Comparison of ENCODE assay signal across 16 cellular contexts in genomic region chr11:70719516-70719915, GRCh38.
DNase-seq lines count a peak whose midpoint lies in the region; ATAC-seq and TF ChIP-seq lines count a peak whose summit lies in the region.
"Had no signal": no experiment of that assay in that cellular context is flagged by ENCODE, and none has a peak within 500 bp of the region (broad histone marks: within the 10 kb centered on the region; RNA-seq: fewer than 3 reads in every experiment).

No MANE protein-coding gene starts in this region.

- no peak overlapping the region for H3K9ac ChIP-seq in neuronal stem cell (ENCODE audit: low read depth, low read length, poor library complexity)
- H3K9ac ChIP-seq: BLaER1 treated with 17β-estradiol and CSF1 and Interleukin-3, amounts not matched to agents 10 nM and 100 nM had no signal

- H2BK120ac ChIP-seq in neuronal stem cell (ENCODE audit: low read depth, low read length): no peak overlapping the region

- DNase-seq in DMS79 treated with DMSO at 0.1 percent for 48 hours (lab: John Stamatoyannopoulos, UW): peak; percentile 7
- no peak for DNase-seq in DMS79 (lab: John Stamatoyannopoulos, UW)
- peak in 1 of 2 donors; percentile 30 for DNase-seq in cardiac muscle cell (ENCODE audit: low read depth in 1 of 2, low spot score in 1 of 2)
- no peak for DNase-seq in left ventricle myocardium superior
- no peak for DNase-seq in neuronal stem cell (ENCODE audit: low spot score)
- no peak for DNase-seq in brain microvascular endothelial cell
- DNase-seq: AML-193; Caco-2; Calu3; CD4-positive, alpha-beta T cell; CD8-positive, alpha-beta T cell; GF-D8 had no signal

- WGBS in neuronal stem cell (ENCODE audit: extremely low coverage in 2 of 2, insufficient read length in 2 of 2, insufficient replicate concordance in 1 of 2), 2 donors: no CpG with 5 or more reads among the region's 11 CpGs

- in situ Hi-C loops in brain microvascular endothelial cell (cut with HindIII; ENCODE audit: low pct_ligation_motif_present, low sequenced_read_pairs): no loop called here

- H2AK5ac ChIP-seq in neuronal stem cell (ENCODE audit: low read depth, low read length): peak overlapping the region; percentile 71

- no peaks in the 10 kb centered on the region for H3K36me3 ChIP-seq in cardiac muscle cell
- H3K36me3 ChIP-seq in neuronal stem cell (replicated peaks in 1 of 2; ENCODE audit: control insufficient read depth in 2 of 2, insufficient read depth in 2 of 2, low read length in 2 of 2): no peaks in the 10 kb centered on the region
- H3K36me3 ChIP-seq in brain microvascular endothelial cell (replicated peaks): no peaks in the 10 kb centered on the region
- H3K36me3 ChIP-seq: BLaER1 treated with 17β-estradiol and CSF1 and Interleukin-3, amounts not matched to agents 10 nM and 100 nM had no signal

- H3K79me1 ChIP-seq in neuronal stem cell (ENCODE audit: low read depth, low read length): no peaks in the 10 kb centered on the region

- H4K8ac ChIP-seq in neuronal stem cell (ENCODE audit: low read depth, low read length): no peak overlapping the region

- H3K27me3 ChIP-seq in cardiac muscle cell (no peaks in the 10 kb centered on the region), neuronal stem cell (ENCODE audit: control insufficient read depth in 3 of 3, insufficient read depth in 3 of 3, low read depth in 1 of 3, low read length in 3 of 3) (peaks cover 0 to 4% (median 0%) of the 10 kb centered on the region in 3 experiments), brain microvascular endothelial cell (replicated peaks) (no peaks in the 10 kb centered on the region)

- H3K4me1 ChIP-seq in cardiac muscle cell (ENCODE audit: low read depth): peaks cover 10% of the 10 kb centered on the region
- peaks cover 7 to 9% of the 10 kb centered on the region in 2 donors for H3K4me1 ChIP-seq in neuronal stem cell (ENCODE audit: control insufficient read depth in 2 of 2, insufficient read depth in 1 of 2, low read depth in 1 of 2, low read length in 2 of 2)
- H3K4me1 ChIP-seq: A549, Caco-2 had no signal

- ATAC-seq in left ventricle myocardium superior: no peak
- ATAC-seq: A549; CD8-positive, alpha-beta T cell had no signal

- intact Hi-C loops in left ventricle myocardium superior (cut with micrococcal nuclease): no loop called here

- H2BK15ac ChIP-seq in neuronal stem cell (ENCODE audit: low read length): no peak overlapping the region

- no peak overlapping the region for H4K91ac ChIP-seq in neuronal stem cell (ENCODE audit: low read depth, low read length, poor library complexity)

- TF ChIP-seq CTCF in cardiac muscle cell (IDR thresholded peaks at IDR 0.05; ENCODE audit: low read depth, low read length) (no peak), brain microvascular endothelial cell (IDR thresholded peaks at IDR 0.05; ENCODE audit: low read depth, low read length, missing control alignments) (no peak)

- no peak overlapping the region for H3K4ac ChIP-seq in neuronal stem cell (ENCODE audit: low read length)

- H3K23ac ChIP-seq in neuronal stem cell (ENCODE audit: low read depth, low read length, poor library complexity): no peak overlapping the region

- no peak overlapping the region for H3K14ac ChIP-seq in neuronal stem cell (ENCODE audit: low read length)

- H2BK12ac ChIP-seq in neuronal stem cell (ENCODE audit: low read length): no peak overlapping the region

- H2BK5ac ChIP-seq in neuronal stem cell (ENCODE audit: low read length): peak overlapping the region; percentile 16

- peak overlapping the region; percentile 11 for H3K18ac ChIP-seq in neuronal stem cell (ENCODE audit: low read length)

- H3K4me2 ChIP-seq in neuronal stem cell (ENCODE audit: insufficient read depth, low read length, poor library complexity, severe bottlenecking): no peak overlapping the region
- H3K4me2 ChIP-seq: A549 had no signal

- H2AFZ ChIP-seq in neuronal stem cell (ENCODE audit: low read length): no peak overlapping the region

- H3K4me3 ChIP-seq in cardiac muscle cell: no peak overlapping the region
- H3K4me3 ChIP-seq in neuronal stem cell (ENCODE audit: low read length in 2 of 2): no peak overlapping the region
- H3K4me3 ChIP-seq in brain microvascular endothelial cell (ENCODE audit: low read depth, low read length): no peak overlapping the region
- H3K4me3 ChIP-seq: A549; BLaER1 treated with 17β-estradiol and CSF1 and Interleukin-3, amounts not matched to agents 10 nM and 100 nM had no signal

- H3K9me3 ChIP-seq in cardiac muscle cell (ENCODE audit: low read depth) (no peaks in the 10 kb centered on the region), neuronal stem cell (replicated peaks in 1 of 2; ENCODE audit: control insufficient read depth in 2 of 2, insufficient read depth in 1 of 2, low read depth in 1 of 2, low read length in 2 of 2) (no peaks in the 10 kb centered on the region)
- H3K9me3 ChIP-seq: A549, Caco-2 had no signal

- peak overlapping the region; percentile 23 for H3K27ac ChIP-seq in cardiac muscle cell
- no peak overlapping the region for H3K27ac ChIP-seq in neuronal stem cell (replicated peaks; ENCODE audit: low read length)
- H3K27ac ChIP-seq in brain microvascular endothelial cell: no peak overlapping the region
- H3K27ac ChIP-seq: 22Rv1; A549; BLaER1 treated with 17β-estradiol and CSF1 and Interleukin-3, amounts not matched to agents 10 nM and 100 nM; C4-2B had no signal
